ENCODE assay signal across 10 cellular contexts in genomic region chr10:101226888-101227736, GRCh38. TPM values are rescaled to one million over a fixed set of nuclear protein-coding genes. Genes with fewer than 3 reads are reported as not detected.
DNase-seq lines count a peak whose midpoint lies in the region; ATAC-seq, FAIRE-seq and TF ChIP-seq lines count a peak whose summit lies in the region.
"Had no signal": no experiment of that assay in that cellular context is flagged by ENCODE, and none has a peak within 500 bp of the region (broad histone marks: within the 10 kb centered on the region; RNA-seq: fewer than 3 reads in every experiment).

No MANE protein-coding gene starts in this region.

- H3K4me3 Mint-ChIP-seq in T-cell, result peak overlapping the region; percentile 71 to 80 (median 75)

- H3K9me3 ChIP-seq in esophagus muscularis mucosa (no peaks in the 10 kb centered on the region), psoas muscle (no peaks in the 10 kb centered on the region), prostate gland (no peaks in the 10 kb centered on the region)

- H3K36me3 Mint-ChIP-seq in T-cell, result no peaks in the 10 kb centered on the region

- H3K4me3 ChIP-seq in esophagus muscularis mucosa (peak overlapping the region; percentile 40 to 46 (median 40)), psoas muscle (peak overlapping the region; percentile 86), prostate gland (no peak overlapping the region)

- CTCF ChIA-PET in T-cell (lab: Charles Lee), result no interaction called here

- TF ChIP-seq CTCF in esophagus muscularis mucosa (IDR thresholded peaks at IDR 0.05) (no peak), psoas muscle (IDR thresholded peaks at IDR 0.05) (no peak), prostate gland (IDR thresholded peaks at IDR 0.05) (no peak)

- H3K27me3 ChIP-seq in esophagus muscularis mucosa (peaks cover 28 to 100% (median 98%) of the 10 kb centered on the region in 4 donors), psoas muscle (ENCODE audit: insufficient read depth in 3 of 3, low read length in 2 of 3) (peaks cover 0 to 43% (median 5%) of the 10 kb centered on the region in 3 donors), prostate gland (replicated peaks; ENCODE audit: insufficient read depth) (peaks cover 86% of the 10 kb centered on the region)

- peak; percentile 63 for DNase-seq in ELF-1 (ENCODE audit: low read depth, low spot score)
- no peak for DNase-seq in T-cell
- DNase-seq in esophagus muscularis mucosa (ENCODE audit: extremely low spot score), result no peak
- DNase-seq in psoas muscle, result peak in 1 of 2 donors; percentile 75
- DNase-seq in prostate gland (ENCODE audit: low spot score), result no peak
- no peak for DNase-seq in GM12891 (ENCODE audit: insufficient read length, low spot score)
- no peak for DNase-seq in effector CD8-positive, alpha-beta T cell (lab: John Stamatoyannopoulos, UW)
- no peak for DNase-seq in HK-2 (ENCODE audit: unreplicated experiment)

- intact Hi-C loops in esophagus muscularis mucosa (cut with DNase I) (no loop called here), psoas muscle (cut with DNase I) (loop anchor here in 1 of 2 donors (2.0 to 5.0 kb wide), 2 partner anchors 65 to 260 kb away; no protein-coding TSS in a partner anchor), prostate gland (cut with DNase I) (no loop called here)

- TF ChIP-seq EP300 in esophagus muscularis mucosa (IDR thresholded peaks at IDR 0.05), result no peak

- TF ChIP-seq POLR2A in esophagus muscularis mucosa (IDR thresholded peaks at IDR 0.05; ENCODE audit: low read depth) (no peak), prostate gland (IDR thresholded peaks at IDR 0.05) (no peak), GM12891 (IDR thresholded peaks at IDR 0.05; ENCODE audit: low read depth, low read length) (no peak)

- no peaks in the 10 kb centered on the region for H3K9me3 Mint-ChIP-seq in T-cell

- H3K27me3 Mint-ChIP-seq in T-cell, result peaks cover 63 to 71% of the 10 kb centered on the region in 2 donors

- 9% methylated on average over 42 of the region's 82 CpGs for WGBS in esophagus muscularis mucosa
- WGBS in psoas muscle, 3 donors, result 3 to 4% (median 3%) methylated on average over 72 to 82 of the region's 82 CpGs
- 9% methylated on average over 51 of the region's 82 CpGs for WGBS in prostate gland

- H3K4me1 ChIP-seq in esophagus muscularis mucosa (peaks cover 65 to 84% (median 82%) of the 10 kb centered on the region in 4 donors), psoas muscle (peaks cover 21% of the 10 kb centered on the region), prostate gland (replicated peaks) (peaks cover 4% of the 10 kb centered on the region)

- H3K27ac Mint-ChIP-seq in T-cell, result peak overlapping the region in 1 of 2 donors; percentile 46

- H3K4me1 Mint-ChIP-seq in T-cell, result peaks cover 49 to 53% (median 50%) of the 10 kb centered on the region in 3 donors

- POLR2A ChIA-PET in T-cell (lab: Charles Lee), result interaction anchor here in 1 of 2 donors (0.7 kb wide), 1 partner anchor 247 kb away, joined by 3 read pairs; no protein-coding TSS in a partner anchor

- no peak overlapping the region for H3K27ac ChIP-seq in esophagus muscularis mucosa (replicated peaks in 1 of 4)
- peak overlapping the region; percentile 96 for H3K27ac ChIP-seq in psoas muscle
- no peak overlapping the region for H3K27ac ChIP-seq in prostate gland

- no peaks in the 10 kb centered on the region for H3K36me3 ChIP-seq in esophagus muscularis mucosa
- no peaks in the 10 kb centered on the region for H3K36me3 ChIP-seq in psoas muscle (ENCODE audit: insufficient read depth in 1 of 2, low read depth in 1 of 2)
- H3K36me3 ChIP-seq in prostate gland, result no peaks in the 10 kb centered on the region

- no peak for FAIRE-seq in GM12891 (lab: Jason Lieb, UNC)

- peak in 1 of 4 experiments; percentile 15 for ATAC-seq in T-cell (replicated peaks in 1 of 4)
- ATAC-seq in psoas muscle, result peak in 3 of 4 donors; percentile 1 to 10 (median 3)

TF ChIP-seq in GM12891, 5 proteins besides CTCF, POLR2A, EP300 and RAD21:
- TF ChIP-seq TAF1 (IDR thresholded peaks at IDR 0.05; ENCODE audit: low read depth, low read length) (no peak), POU2F2 (IDR thresholded peaks at IDR 0.05; ENCODE audit: low read depth, low read length) (no peak), POLR2AphosphoS5 (IDR thresholded peaks at IDR 0.05; ENCODE audit: low read depth, low read length) (no peak)

RNA-seq across cellular contexts. Expression of gene LBX1, which starts 2.2 kb away (rescaled TPM):
- total RNA-seq in T-cell (not detected), esophagus muscularis mucosa (not detected), psoas muscle (10 to 100 TPM in 1 of 4 donors, 1 to 10 TPM in 3; 6.2 to 12.3 (median 7.5) TPM), prostate gland (not detected)
- 1 to 10 TPM; 1.8 to 7.9 (median 4.9) TPM for polyA plus RNA-seq in psoas muscle
- polyA plus RNA-seq in GM12891 (2012; ENCODE audit: low read depth, missing spikeins), result not detected
- total RNA-seq: fibroblast of villous mesenchyme; T-helper 2 cell treated with Interferon-gamma antibody and Interleukin-4, amounts not matched to agents 100 ng/mL and 5 ng/mL, for 36 hours had no signal

Comparison
In these comparisons a context has a peak if more than half of its experiments do, and no peak if none do; other contexts are left out.
1. H3K4me3 ChIP-seq: peak in esophagus muscularis mucosa (4 of 4) and psoas muscle (single experiment); none in prostate gland (0 of 2).
2. RNA of gene LBX1, which starts 2.2 kb away (total RNA-seq): 6.2 to 12.3 TPM in psoas muscle; not detected in T-cell, not detected in esophagus muscularis mucosa and not detected in prostate gland; every median in the first group is over 4 times any median in the second.